In genomic region chr7:142595816-142596516, GRCh38 we compare ENCODE assay signal across 26 cellular contexts.
A peak's percentile ranks its signal among the peaks of the same experiment; 100 is the strongest.
DNase-seq lines count a peak whose midpoint lies in the region; ATAC-seq, FAIRE-seq and TF ChIP-seq lines count a peak whose summit lies in the region.
"Had no signal": no experiment of that assay in that cellular context is flagged by ENCODE, and none has a peak within 500 bp of the region (broad histone marks: within the 10 kb centered on the region; RNA-seq: fewer than 3 reads in every experiment).

No MANE protein-coding gene starts in this region.

- H2AK5ac ChIP-seq in IMR-90 (ENCODE audit: low read depth, low read length), result no peak overlapping the region

- in situ Hi-C loops in IMR-90 (cut with MboI; ENCODE audit: low sequenced_read_pairs) (no loop called here), Panc1 (cut with HindIII; ENCODE audit: low pct_unique_long_range_greater_than_20kb, low sequenced_read_pairs) (no loop called here)

- no peak overlapping the region for H4K5ac ChIP-seq in IMR-90 (ENCODE audit: low read depth, low read length)

- H3K27ac ChIP-seq in DND-41 (ENCODE audit: low read length) (peak overlapping the region; percentile 51), IMR-90 (ENCODE audit: insufficient read depth, low read length) (no peak overlapping the region), Panc1 (ENCODE audit: low read length) (no peak overlapping the region), endothelial cell of umbilical vein (ENCODE audit: insufficient read depth, low read depth, low read length) (no peak overlapping the region)
- H3K27ac ChIP-seq: KMS-11 had no signal

- no peaks in the 10 kb centered on the region for H3K27me3 ChIP-seq in DND-41 (ENCODE audit: insufficient read depth, low read length, poor library complexity)
- H3K27me3 ChIP-seq in IMR-90 (ENCODE audit: control insufficient read depth, insufficient read depth, low read length), result peaks cover 8% of the 10 kb centered on the region
- H3K27me3 ChIP-seq in Panc1 (ENCODE audit: control insufficient read depth, insufficient read depth, low read length), result no peaks in the 10 kb centered on the region; the same call in 1 of the 2 replicates
- no peaks in the 10 kb centered on the region for H3K27me3 ChIP-seq in endothelial cell of umbilical vein (ENCODE audit: control insufficient read depth in 2 of 2, insufficient read depth in 2 of 2, low read length in 2 of 2)

- H3K4me1 ChIP-seq in DND-41 (ENCODE audit: insufficient read depth, low read length) (peaks cover 78% of the 10 kb centered on the region), IMR-90 (ENCODE audit: control insufficient read depth, insufficient read depth, low read length) (no peaks in the 10 kb centered on the region), Panc1 (ENCODE audit: control insufficient read depth, insufficient read depth, low read length) (no peaks in the 10 kb centered on the region), endothelial cell of umbilical vein (ENCODE audit: control insufficient read depth, extremely low read depth, insufficient read depth, low read length) (no peaks in the 10 kb centered on the region)
- H3K4me1 ChIP-seq: Caco-2 had no signal

- no peaks in the 10 kb centered on the region for H3K79me2 ChIP-seq in DND-41 (ENCODE audit: insufficient read depth, low read length)
- no peaks in the 10 kb centered on the region for H3K79me2 ChIP-seq in endothelial cell of umbilical vein (ENCODE audit: control insufficient read depth, insufficient read depth, low read length)

- no peak for DNase-seq in DND-41
- DNase-seq in IMR-90, result no peak
- DNase-seq in Panc1 (ENCODE audit: low read depth, low spot score), result no peak
- DNase-seq in endothelial cell of umbilical vein (ENCODE audit: low read depth, low spot score), result no peak
- no peak for DNase-seq in frontal cortex (ENCODE audit: low spot score in 2 of 2)
- DNase-seq in SHP77 treated with DMSO at 0.1 percent for 48 hours (lab: John Stamatoyannopoulos, UW), result no peak
- DNase-seq: C1 segment of cervical spinal cord; Caco-2; CD8-positive, alpha-beta T cell; EL; GDM1; H7; HFFc6; NCI-H1092; NCI-H1417 treated with DMSO at 0.1 percent for 48 hours; NCI-H1694 treated with DMSO at 0.1 percent for 48 hours; NCI-H2081 treated with DMSO at 0.1 percent for 48 hours; NCI-H2171; NCI-H226; NCI-H510A; NCI-H69; OCI-M1 had no signal

- no peaks in the 10 kb centered on the region for H3K36me3 ChIP-seq in DND-41 (ENCODE audit: insufficient read depth, low read length)
- H3K36me3 ChIP-seq in IMR-90 (ENCODE audit: control insufficient read depth, insufficient read depth, low read length), result no peaks in the 10 kb centered on the region
- H3K36me3 ChIP-seq in Panc1 (ENCODE audit: control insufficient read depth, insufficient read depth, low read length), result no peaks in the 10 kb centered on the region
- H3K36me3 ChIP-seq in endothelial cell of umbilical vein (ENCODE audit: control insufficient read depth in 2 of 2, extremely low read depth in 1 of 2, insufficient read depth in 2 of 2, low read length in 2 of 2), result no peaks in the 10 kb centered on the region

- no peak overlapping the region for H3K14ac ChIP-seq in IMR-90 (replicated peaks; ENCODE audit: low read depth, low read length)

- H2BK120ac ChIP-seq in IMR-90 (ENCODE audit: low read depth, low read length), result no peak overlapping the region

- no peak overlapping the region for H2BK5ac ChIP-seq in IMR-90 (ENCODE audit: low read depth, low read length, poor library complexity, severe bottlenecking)

- no peak overlapping the region; the same call in 1 of the 2 replicates for H3K56ac ChIP-seq in IMR-90 (ENCODE audit: extremely low read depth, insufficient read depth, low read length)

- H3K9me1 ChIP-seq in IMR-90 (ENCODE audit: insufficient read depth, low read length) (no peaks in the 10 kb centered on the region), endothelial cell of umbilical vein (replicated peaks; ENCODE audit: control insufficient read depth, extremely low read depth, insufficient read depth, low read length) (no peaks in the 10 kb centered on the region)

- no peaks in the 10 kb centered on the region for H3K9me3 ChIP-seq in DND-41 (ENCODE audit: insufficient read depth, low read length, severe bottlenecking)
- no peaks in the 10 kb centered on the region for H3K9me3 ChIP-seq in IMR-90 (ENCODE audit: control insufficient read depth, insufficient read depth, low read length)
- H3K9me3 ChIP-seq in Panc1 (ENCODE audit: control insufficient read depth, insufficient read depth, low read depth, low read length), result no peaks in the 10 kb centered on the region
- H3K9me3 ChIP-seq in endothelial cell of umbilical vein (replicated peaks; ENCODE audit: control insufficient read depth, insufficient read depth, low read length), result no peaks in the 10 kb centered on the region
- H3K9me3 ChIP-seq: Caco-2 had no signal

- dilution Hi-C loops in IMR-90 (cut with HindIII; ENCODE audit: low sequenced_read_pairs, unreplicated experiment) (no loop called here), endothelial cell of umbilical vein (cut with MboI; ENCODE audit: extremely low pct_ligation_motif_present, low sequenced_read_pairs) (no loop called here)

- POLR2A ChIA-PET in IMR-90 (lab: Charles Lee; ENCODE audit: unreplicated experiment), result no interaction called here
- POLR2A ChIA-PET in Panc1 (lab: Charles Lee), result interaction anchor here (0.5 kb wide), 1 partner anchor 117 kb away, joined by 3 read pairs; no protein-coding TSS in a partner anchor
- POLR2A ChIA-PET in endothelial cell of umbilical vein (lab: Charles Lee), result no interaction called here

- no peaks in the 10 kb centered on the region for H3K79me1 ChIP-seq in IMR-90 (ENCODE audit: low read depth in 1 of 2, low read length in 2 of 2)

- TF ChIP-seq POLR2A in IMR-90 (IDR thresholded peaks at IDR 0.05; ENCODE audit: low read depth, low read length), result no peak
- TF ChIP-seq POLR2A in endothelial cell of umbilical vein (IDR thresholded peaks at IDR 0.05; ENCODE audit: low read depth, low read length), result no peak

- no peak overlapping the region for H2BK20ac ChIP-seq in IMR-90 (ENCODE audit: low read depth, low read length)

- FAIRE-seq in endothelial cell of umbilical vein (lab: Jason Lieb, UNC) (no peak), frontal cortex (lab: Jason Lieb, UNC) (no peak)
- FAIRE-seq: GM12891 had no signal

- WGBS in IMR-90 (ENCODE audit: extremely low coverage in 2 of 2, insufficient read length in 1 of 2), 2 experiments, result no CpG with 5 or more reads among the region's 4 CpGs

- TF ChIP-seq CTCF in DND-41 (IDR thresholded peaks at IDR 0.05; ENCODE audit: borderline replicate concordance, extremely low read depth, low read length, poor library complexity, severe bottlenecking) (no peak), IMR-90 (conservative IDR thresholded peaks at IDR 0.05; ENCODE audit: low read depth, low read length) (no peak), Panc1 (IDR thresholded peaks at IDR 0.05) (no peak), endothelial cell of umbilical vein (IDR thresholded peaks at IDR 0.05; ENCODE audit: extremely low read depth in 1 of 2, insufficient read depth in 1 of 2, low read depth in 1 of 2, low read length in 2 of 2) (no peak)

- H2BK15ac ChIP-seq in IMR-90 (ENCODE audit: low read depth, low read length), result no peak overlapping the region

- H3K9ac ChIP-seq in DND-41 (ENCODE audit: low read depth, low read length) (peak overlapping the region; percentile 3; the same call in 1 of the 2 replicates), IMR-90 (ENCODE audit: low read depth, low read length) (no peak overlapping the region), endothelial cell of umbilical vein (replicated peaks; ENCODE audit: extremely low read depth, insufficient read depth, low read length) (no peak overlapping the region)
- H3K9ac ChIP-seq: KMS-11 had no signal

- no peak overlapping the region for H2AK9ac ChIP-seq in IMR-90 (replicated peaks; ENCODE audit: low read depth, low read length, poor library complexity)

- no peaks in the 10 kb centered on the region for H4K20me1 ChIP-seq in DND-41 (ENCODE audit: insufficient read depth, low read length)
- H4K20me1 ChIP-seq in IMR-90 (ENCODE audit: insufficient read depth, low read length), result no peaks in the 10 kb centered on the region
- H4K20me1 ChIP-seq in endothelial cell of umbilical vein (replicated peaks; ENCODE audit: control insufficient read depth, extremely low read depth, insufficient read depth, low read length), result no peaks in the 10 kb centered on the region

- no peak overlapping the region for H4K8ac ChIP-seq in IMR-90 (ENCODE audit: low read depth in 2 of 2, low read length in 2 of 2)

- H3K23ac ChIP-seq in IMR-90 (ENCODE audit: low read depth, low read length), result no peak overlapping the region

- CTCF ChIA-PET in IMR-90 (lab: Yijun Ruan, JAX), result no interaction called here
- CTCF ChIA-PET in Panc1 (lab: Charles Lee), result no interaction called here
- CTCF ChIA-PET in endothelial cell of umbilical vein (lab: Charles Lee), result interaction anchor here (1.0 to 4.3 kb wide), 6 partner anchors 8 to 214 kb away, joined by 3 to 41 read pairs (median 11); no protein-coding TSS in a partner anchor

- ATAC-seq in DND-41 (ENCODE audit: insufficient read depth, low read depth), result peak; percentile 53
- ATAC-seq in IMR-90 (ENCODE audit: low read depth), result no peak
- 0 out of 2 replicates have a peak, but pooled peaks have one; percentile 30 for ATAC-seq in Panc1
- no peak for ATAC-seq in HG02678 (IDR thresholded peaks at IDR 0.05; ENCODE audit: unreplicated experiment)
- ATAC-seq: CD8-positive, alpha-beta T cell; Right ventricle myocardium inferior had no signal

- H3K4me3 ChIP-seq in DND-41 (ENCODE audit: low read depth in 1 of 2, low read length in 2 of 2), result no peak overlapping the region
- H3K4me3 ChIP-seq in IMR-90 (ENCODE audit: insufficient read depth, low read depth, low read length), result no peak overlapping the region
- no peak overlapping the region for H3K4me3 ChIP-seq in Panc1 (ENCODE audit: low read depth in 2 of 2, low read length in 2 of 2)
- no peak overlapping the region for H3K4me3 ChIP-seq in endothelial cell of umbilical vein (replicated peaks in 1 of 3; ENCODE audit: insufficient read depth in 1 of 3, low read depth in 1 of 3, low read length in 3 of 3)

- no peak for TF ChIP-seq RAD21 in IMR-90 (IDR thresholded peaks at IDR 0.05; ENCODE audit: low read length)

- intact Hi-C loops in IMR-90 (cut with micrococcal nuclease) (no loop called here), Panc1 (cut with micrococcal nuclease; ENCODE audit: unreplicated experiment) (no loop called here), endothelial cell of umbilical vein (cut with micrococcal nuclease) (no loop called here)

- H3K18ac ChIP-seq in IMR-90 (ENCODE audit: low read depth, low read length), result no peak overlapping the region

- BruUV-seq in IMR-90 (replicated peaks; lab: Mats Ljungman, UMichigan) (no TSS peak), Panc1 (replicated peaks; lab: Mats Ljungman, UMichigan) (no TSS peak), endothelial cell of umbilical vein (replicated peaks; lab: Mats Ljungman, UMichigan) (no TSS peak)

- no peak overlapping the region for H3K4ac ChIP-seq in IMR-90 (ENCODE audit: low read depth, low read length)

- H3K4me2 ChIP-seq in DND-41 (ENCODE audit: insufficient read depth, low read length), result no peak overlapping the region
- H3K4me2 ChIP-seq in IMR-90 (ENCODE audit: low read depth, low read length), result no peak overlapping the region
- H3K4me2 ChIP-seq in endothelial cell of umbilical vein (ENCODE audit: insufficient read depth, low read length), result no peak overlapping the region
- H3K4me2 ChIP-seq: KMS-11 had no signal

- H4K91ac ChIP-seq in IMR-90 (ENCODE audit: insufficient read depth, low read depth, low read length), result no peak overlapping the region

- H2AFZ ChIP-seq in DND-41 (ENCODE audit: low read depth, low read length) (no peak overlapping the region), IMR-90 (replicated peaks; ENCODE audit: low read length, poor library complexity) (peak overlapping the region; percentile 12), endothelial cell of umbilical vein (ENCODE audit: low read depth, low read length) (peak overlapping the region; percentile 15)

Comparison
In these comparisons a context has a peak if more than half of its experiments do, and no peak if none do; other contexts are left out.
1. ATAC-seq: peak in DND-41 (single experiment) and Panc1 (single experiment); none in IMR-90 (single experiment) and HG02678 (single experiment).